20 cellular contexts compared by ENCODE assay signal in genomic region chr4:72984351-72984750, GRCh38.
A peak's percentile ranks its signal among the peaks of the same experiment; 100 is the strongest.
DNase-seq lines count a peak whose midpoint lies in the region; ATAC-seq, FAIRE-seq and TF ChIP-seq lines count a peak whose summit lies in the region.
"Had no signal": no experiment of that assay in that cellular context is flagged by ENCODE, and none has a peak within 500 bp of the region (broad histone marks: within the 10 kb centered on the region; RNA-seq: fewer than 3 reads in every experiment).

No MANE protein-coding gene starts in this region.

- H3K27ac ChIP-seq in ascending aorta, result no peak overlapping the region

- H3K4me1 ChIP-seq in ascending aorta, result no peaks in the 10 kb centered on the region
- H3K4me1 ChIP-seq: BE2C had no signal

- TF ChIP-seq CTCF in ascending aorta (IDR thresholded peaks at IDR 0.05), result no peak

- no peaks in the 10 kb centered on the region for H3K9me3 ChIP-seq in ascending aorta
- H3K9me3 ChIP-seq: BE2C had no signal

- H3K27me3 ChIP-seq in ascending aorta, result no peaks in the 10 kb centered on the region
- H3K27me3 ChIP-seq: BE2C had no signal

- peak; percentile 4 for DNase-seq in activated T-cell treated with anti-CD3 and anti-CD28 coated beads for 24 hours (ENCODE audit: low read depth)
- no peak for DNase-seq in activated T-cell treated with anti-CD3 and anti-CD28 coated beads, Interleukin-2, amount 50 U/mL, for 1 hour
- peak; percentile 25 for DNase-seq in stimulated activated CD4-positive, alpha-beta T cell treated with anti-CD3 and anti-CD28 coated beads, Interleukin-4, amount 100 ng/mL, for 24 hours
- DNase-seq in stimulated activated CD4-positive, alpha-beta T cell treated with anti-CD3 and anti-CD28 coated beads, Interleukin-2, amount 100 ng/mL, for 48 hours, result no peak
- DNase-seq in frontal cortex (ENCODE audit: low spot score in 2 of 2), result no peak
- no peak for DNase-seq in ascending aorta (ENCODE audit: low spot score in 2 of 2)
- DNase-seq: BE2C, EL, GF-D8, H7, Karpas-422, NCI-H1694, NCI-H2081, NCI-H2171, NCI-H345, NCI-H524, NCI-H774 had no signal

- ATAC-seq in HG03432 (IDR thresholded peaks at IDR 0.05; ENCODE audit: unreplicated experiment), result peak; percentile 60
- ATAC-seq: Panc1 had no signal

- FAIRE-seq in frontal cortex (lab: Jason Lieb, UNC), result no peak
- FAIRE-seq: D721Med had no signal

- intact Hi-C loops in ascending aorta (cut with DNase I), result no loop called here

- no peak overlapping the region for H3K4me3 ChIP-seq in ascending aorta

- no peaks in the 10 kb centered on the region for H3K36me3 ChIP-seq in ascending aorta
- H3K36me3 ChIP-seq: BE2C had no signal

Comparison
In these comparisons a context has a peak if more than half of its experiments do, and no peak if none do; other contexts are left out.
1. DNase-seq: peak in activated T-cell treated with anti-CD3 and anti-CD28 coated beads for 24 hours (single experiment) and stimulated activated CD4-positive, alpha-beta T cell treated with anti-CD3 and anti-CD28 coated beads, Interleukin-4, amount 100 ng/mL, for 24 hours (single experiment); none in activated T-cell treated with anti-CD3 and anti-CD28 coated beads, Interleukin-2, amount 50 U/mL, for 1 hour (single experiment), stimulated activated CD4-positive, alpha-beta T cell treated with anti-CD3 and anti-CD28 coated beads, Interleukin-2, amount 100 ng/mL, for 48 hours (0 of 2), frontal cortex (0 of 2) and ascending aorta (0 of 2).